ENCODE assay signal across 8 cellular contexts in genomic region chr10:25858076-25858475, GRCh38.
"Had no signal": no experiment of that assay in that cellular context is flagged by ENCODE, and none has a peak within 500 bp of the region (broad histone marks: within the 10 kb centered on the region; RNA-seq: fewer than 3 reads in every experiment).

No MANE protein-coding gene starts in this region.

- FAIRE-seq: G401.6, GM12878, GM12891, GM12892, GM18507, GM19239 had no signal

- H3K4me3 ChIP-seq: GM12878 had no signal

- ATAC-seq: GM12878 had no signal

- DNase-seq: GDM1, GF-D8 had no signal
